ENCODE assay signal across 8 cellular contexts in the genomic region with DNA sequence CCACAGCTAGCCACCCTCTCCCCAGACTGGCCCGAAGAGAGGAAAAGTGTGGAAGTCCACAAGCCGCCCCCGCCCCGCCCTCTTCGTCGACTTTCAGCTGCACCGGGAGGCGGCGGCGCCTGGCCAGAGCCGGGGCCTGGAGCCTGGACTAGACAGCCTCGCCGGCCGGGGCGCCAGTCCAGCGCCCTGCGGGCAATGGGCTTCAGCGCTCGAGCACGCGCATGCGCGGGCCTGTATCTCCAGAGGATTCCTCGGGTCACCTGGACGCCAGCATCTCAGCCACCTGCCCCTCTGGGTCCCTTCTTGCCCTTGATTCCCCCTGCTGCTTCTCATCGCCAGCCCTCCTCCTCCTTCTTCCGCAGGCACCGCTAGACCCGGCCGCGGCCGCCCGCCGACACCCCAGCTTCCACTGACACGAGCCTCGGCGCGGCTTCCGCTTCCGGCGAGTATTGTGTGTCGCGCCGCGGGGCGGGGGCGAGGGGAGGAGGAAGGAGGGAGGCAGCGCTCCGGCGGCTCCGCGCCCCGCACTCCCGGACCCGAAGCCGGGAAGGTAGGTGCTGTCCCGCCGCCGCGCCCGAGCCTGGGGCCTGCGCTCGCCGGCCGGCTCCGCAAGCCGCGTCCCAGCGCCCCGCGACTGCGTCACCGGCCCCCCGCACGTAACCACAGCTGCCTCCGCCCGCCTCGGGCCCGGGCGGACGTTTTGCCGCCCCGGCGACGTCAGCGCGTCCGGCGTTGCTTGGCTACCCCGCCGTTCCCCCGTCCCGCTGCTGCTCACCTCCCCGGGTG. TPM values are rescaled to one million over a fixed set of nuclear protein-coding genes. Genes with fewer than 3 reads are reported as not detected.
A peak's percentile ranks its signal among the peaks of the same experiment; 100 is the strongest.
DNase-seq lines count a peak whose midpoint lies in the region; ATAC-seq and TF ChIP-seq lines count a peak whose summit lies in the region.

Gene TRIM39 (plus strand): TSS at position 482 of the 786 bp plus-strand sequence. CDS start 2,391 bp downstream, outside the sequence.

- peak within 1 kb of the TSS; percentile 98 for H3K27ac ChIP-seq in left ventricle myocardium inferior (replicated peaks)
- peak within 1 kb of the TSS; percentile 99 for H3K27ac ChIP-seq in psoas muscle
- peak within 1 kb of the TSS; percentile 97 for H3K27ac ChIP-seq in urinary bladder (ENCODE audit: low read depth)

- H3K27me3 ChIP-seq in left ventricle myocardium inferior (ENCODE audit: low read depth) = no peaks in the 10 kb centered on the region
- no peaks in the 10 kb centered on the region for H3K27me3 ChIP-seq in psoas muscle (ENCODE audit: insufficient read depth in 3 of 3, low read length in 2 of 3)

- peaks cover 58% of the 10 kb centered on the region for H3K4me1 ChIP-seq in left ventricle myocardium inferior
- peaks cover 18% of the 10 kb centered on the region for H3K4me1 ChIP-seq in psoas muscle
- no peaks in the 10 kb centered on the region for H3K4me1 ChIP-seq in urinary bladder (ENCODE audit: insufficient read depth)

- ATAC-seq in GM18498 (IDR thresholded peaks at IDR 0.05; ENCODE audit: unreplicated experiment) = peak; percentile 79
- peak; percentile 71 for ATAC-seq in HG02884 (IDR thresholded peaks at IDR 0.05; ENCODE audit: unreplicated experiment)
- peak; percentile 88 to 93 (median 89) for ATAC-seq in psoas muscle

- H3K36me3 ChIP-seq in left ventricle myocardium inferior (peaks cover 25% of the 10 kb centered on the region), psoas muscle (ENCODE audit: insufficient read depth in 1 of 2, low read depth in 1 of 2) (peaks cover 4 to 30% of the 10 kb centered on the region in 2 donors), urinary bladder (ENCODE audit: insufficient read depth) (no peaks in the 10 kb centered on the region)

- no peaks in the 10 kb centered on the region for H3K9me3 ChIP-seq in left ventricle myocardium inferior (replicated peaks)
- no peaks in the 10 kb centered on the region for H3K9me3 ChIP-seq in psoas muscle

- WGBS in psoas muscle, 3 donors = 0 to 1% (median 1%) methylated on average over 62 to 94 of the region's 94 CpGs
- WGBS in urinary bladder = under 1% methylated on average over 94 of the region's 94 CpGs

- DNase-seq in NCI-H1694 (lab: John Stamatoyannopoulos, UW) (peak; percentile 31), T-helper 2 cell (peak; percentile 77 to 95 (median 90)), amygdala (lab: John Stamatoyannopoulos, UW) (peak; percentile 45 to 98 (median 88)), left ventricle myocardium inferior (peak; percentile 89), psoas muscle (peak; percentile 91 to 93)

- peak within 1 kb of the TSS; percentile 91 for H3K4me3 ChIP-seq in left ventricle myocardium inferior
- H3K4me3 ChIP-seq in psoas muscle = peak within 1 kb of the TSS; percentile 94
- H3K4me3 ChIP-seq in urinary bladder (ENCODE audit: low read depth, low read length) = peak within 1 kb of the TSS; percentile 74

- TF ChIP-seq CTCF in left ventricle myocardium inferior (IDR thresholded peaks at IDR 0.05; ENCODE audit: borderline replicate concordance) (no peak), psoas muscle (IDR thresholded peaks at IDR 0.05) (no peak)

- intact Hi-C loops in left ventricle myocardium inferior (cut with micrococcal nuclease) (no loop called here), psoas muscle (cut with DNase I) (loop anchor here (5.0 to 10.0 kb wide), 2 partner anchors 109 to 112 kb away; partner anchors contain the start of gene TRIM26 (in 1 of the 2))

RNA-seq across cellular contexts. Expression of gene TRIM39, which starts in this region (rescaled TPM):
- total RNA-seq in left ventricle myocardium inferior = 7.7 TPM
- 10 to 100 TPM in 2 of 4 donors, 1 to 10 TPM in 2; 7.4 to 16.7 (median 10.0) TPM for total RNA-seq in psoas muscle
- polyA plus RNA-seq in psoas muscle = 10 to 100 TPM in 2 of 3 donors, 1 to 10 TPM in 1; 8.9 to 20.9 (median 11.4) TPM
- total RNA-seq in urinary bladder = 5.8 TPM
- polyA plus RNA-seq in urinary bladder = 16.6 TPM

Comparison
In these comparisons a context has a peak if more than half of its experiments do, and no peak if none do; other contexts are left out.
1. Peak in every context shown above with its lines: DNase-seq, ATAC-seq, H3K4me3 ChIP-seq and H3K27ac ChIP-seq.
2. DNase-seq: peak in every context shown above with its lines; median percentile 92 in psoas muscle; 90 in T-helper 2 cell; 89 in left ventricle myocardium inferior; 88 in amygdala; 31 in NCI-H1694.